8 cellular contexts compared by ENCODE assay signal in genomic region chr19:33064778-33065550, GRCh38. TPM values are rescaled to one million over a fixed set of nuclear protein-coding genes. Genes with fewer than 3 reads are reported as not detected.
DNase-seq lines count a peak whose midpoint lies in the region; ATAC-seq and TF ChIP-seq lines count a peak whose summit lies in the region.

Gene RHPN2 (minus strand): TSS chr19:33064888. CDS start chr19:33064852, 36 bp downstream.

- H3K27me3 Mint-ChIP-seq in neural crest cell (ENCODE audit: low read depth), result peaks cover 35% of the 10 kb centered on the region

- ATAC-seq in GM19023 (IDR thresholded peaks at IDR 0.05; ENCODE audit: unreplicated experiment) (peak; percentile 83), HG03439 (IDR thresholded peaks at IDR 0.05; ENCODE audit: unreplicated experiment) (peak; percentile 53)

- H3K36me3 ChIP-seq in OCI-LY3 (replicated peaks; ENCODE audit: low read depth, low read length) (no peaks in the 10 kb centered on the region), thymus (ENCODE audit: control insufficient read depth, insufficient read depth) (no peaks in the 10 kb centered on the region)

- peaks cover 4% of the 10 kb centered on the region for H3K4me1 Mint-ChIP-seq in neural crest cell

- H3K4me3 Mint-ChIP-seq in neural crest cell, result peak within 1 kb of the TSS; percentile 83

- H3K9me3 Mint-ChIP-seq in neural crest cell, result no peaks in the 10 kb centered on the region

- H3K27me3 ChIP-seq in OCI-LY3 (ENCODE audit: low read depth, low read length) (no peaks in the 10 kb centered on the region), thymus (ENCODE audit: control insufficient read depth, insufficient read depth) (peaks cover 35% of the 10 kb centered on the region)

- H4K20me1 ChIP-seq in OCI-LY3 (ENCODE audit: insufficient read depth, low read length), result no peaks in the 10 kb centered on the region

- peaks cover 8% of the 10 kb centered on the region; the same call in 1 of the 2 replicates for H3K4me1 ChIP-seq in OCI-LY3 (ENCODE audit: low read length)
- H3K4me1 ChIP-seq in thymus (ENCODE audit: control insufficient read depth, insufficient read depth, low read length), result no peaks in the 10 kb centered on the region

- peak within 1 kb of the TSS; percentile 6; the same call in 1 of the 2 replicates for H3K9ac ChIP-seq in OCI-LY3 (ENCODE audit: low read length)

- H3K4me2 ChIP-seq in OCI-LY3 (ENCODE audit: low read length), result peak within 1 kb of the TSS; percentile 50

- H3K27ac ChIP-seq in OCI-LY3 (ENCODE audit: low read length) (no peak within 1 kb of the TSS), thymus (ENCODE audit: low read depth) (no peak within 1 kb of the TSS)

- no peaks in the 10 kb centered on the region for H3K36me3 Mint-ChIP-seq in neural crest cell (ENCODE audit: low read depth)

- DNase-seq in AG08395 (ENCODE audit: low spot score) (peak; percentile 88), fibroblast of peridontal ligament (ENCODE audit: extremely low read depth) (peak; percentile 37), neural crest cell (ENCODE audit: low read depth, low spot score) (peak; percentile 53)
- peak; percentile 44 for DNase-seq in activated T-cell treated with anti-CD3 and anti-CD28 coated beads, Interleukin-2, amount 50 U/mL, for 1 hour

- H3K9me3 ChIP-seq in OCI-LY3 (ENCODE audit: insufficient read depth, low read length) (no peaks in the 10 kb centered on the region), thymus (ENCODE audit: control insufficient read depth) (no peaks in the 10 kb centered on the region)

- 7% methylated on average over 87 of the region's 87 CpGs for WGBS in thymus

- no peak within 1 kb of the TSS for H2AFZ ChIP-seq in OCI-LY3 (ENCODE audit: low read depth, low read length)

- H3K4me3 ChIP-seq in OCI-LY3 (ENCODE audit: low read length) (peak within 1 kb of the TSS; percentile 74), thymus (ENCODE audit: low read length) (peak within 1 kb of the TSS; percentile 62)

- no peaks in the 10 kb centered on the region for H3K79me2 ChIP-seq in OCI-LY3 (ENCODE audit: low read length)

- no peak within 1 kb of the TSS for H3K27ac Mint-ChIP-seq in neural crest cell (ENCODE audit: unreplicated experiment)

- no peak for TF ChIP-seq CTCF in OCI-LY3 (IDR thresholded peaks at IDR 0.05; ENCODE audit: low read depth, low read length)
- no peak for TF ChIP-seq CTCF in neural crest cell (conservative IDR thresholded peaks at IDR 0.05)

RNA-seq across cellular contexts. Expression of gene RHPN2, which starts in this region (rescaled TPM):
- total RNA-seq in neural crest cell, result 10.2 and 11.3 TPM in 2 replicates
- polyA plus RNA-seq in thymus, result 4.8 TPM

Comparison
In these comparisons a context has a peak if more than half of its experiments do, and no peak if none do; other contexts are left out.
1. DNase-seq: peak in every context shown above with its lines; median percentile 88 in AG08395; 53 in neural crest cell; 44 in activated T-cell treated with anti-CD3 and anti-CD28 coated beads, Interleukin-2, amount 50 U/mL, for 1 hour; 37 in fibroblast of peridontal ligament.